ENCODE assay signal across 8 cellular contexts in the genomic region with DNA sequence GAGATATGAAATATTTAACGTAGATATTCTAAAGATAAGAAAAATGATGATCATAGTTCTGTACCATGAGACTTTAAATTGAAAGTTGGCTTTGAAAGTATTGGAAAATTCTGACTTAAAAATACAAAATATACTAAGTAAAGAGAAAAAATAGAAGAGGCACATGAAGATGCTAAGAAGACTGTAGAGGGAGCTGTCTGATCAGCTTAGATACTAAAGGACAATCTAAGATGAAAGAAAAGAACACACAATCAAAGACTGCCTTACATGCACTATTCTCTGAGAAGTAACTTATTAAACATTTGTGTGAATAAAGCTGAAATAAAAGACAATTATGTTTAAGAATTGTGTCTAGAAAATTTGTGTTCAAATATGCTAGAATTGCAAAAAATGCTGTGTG. TPM values are rescaled to one million over a fixed set of nuclear protein-coding genes. Genes with fewer than 3 reads are reported as not detected.
A peak's percentile ranks its signal among the peaks of the same experiment; 100 is the strongest.
DNase-seq lines count a peak whose midpoint lies in the region; ATAC-seq and TF ChIP-seq lines count a peak whose summit lies in the region.

No MANE protein-coding gene starts in this region.

- H3K36me3 Mint-ChIP-seq in nephron progenitor cell (ENCODE audit: low read depth): no peaks in the 10 kb centered on the region

- peak; percentile 77 for DNase-seq in G401 (ENCODE audit: low spot score)
- peak; percentile 20 to 25 for DNase-seq in NCI-H1930 (lab: John Stamatoyannopoulos, UW)
- peak; percentile 49 for DNase-seq in choroid plexus epithelial cell (ENCODE audit: low read depth)
- DNase-seq in nephron progenitor cell: no peak
- no peak for DNase-seq in activated naive CD4-positive, alpha-beta T cell (lab: John Stamatoyannopoulos, UW)
- DNase-seq in SIG-M5 (lab: John Stamatoyannopoulos, UW): no peak

- no peak overlapping the region for H3K4me3 ChIP-seq in choroid plexus epithelial cell (ENCODE audit: low read depth, low read length)

- H3K9me3 Mint-ChIP-seq in nephron progenitor cell: peaks cover 16% of the 10 kb centered on the region

- ATAC-seq in GM21447 (IDR thresholded peaks at IDR 0.05; ENCODE audit: unreplicated experiment) (no peak), HG02763 (IDR thresholded peaks at IDR 0.05; ENCODE audit: unreplicated experiment) (no peak)

- peaks cover 9% of the 10 kb centered on the region for H3K27me3 Mint-ChIP-seq in nephron progenitor cell (ENCODE audit: low read depth, poor library complexity)

- no peaks in the 10 kb centered on the region for H3K4me1 Mint-ChIP-seq in nephron progenitor cell

- no peak overlapping the region for H3K4me3 Mint-ChIP-seq in nephron progenitor cell

- TF ChIP-seq CTCF in choroid plexus epithelial cell (conservative IDR thresholded peaks at IDR 0.05; ENCODE audit: low read depth, low read length) (no peak), nephron progenitor cell (IDR thresholded peaks at IDR 0.05) (peak; percentile 44)

- no peak overlapping the region for H3K27ac Mint-ChIP-seq in nephron progenitor cell

- in situ Hi-C loops in G401 (cut with HindIII; ENCODE audit: low sequenced_read_pairs): no loop called here

RNA-seq across cellular contexts. Expression of gene RBMXL2, which starts 55.1 kb away (rescaled TPM):
- total RNA-seq in G401 (2014; rRNA removed; shearing (Covaris generic)): not detected in 2 replicates

Comparison
In these comparisons a context has a peak if more than half of its experiments do, and no peak if none do; other contexts are left out.
1. DNase-seq: peak in G401 (single experiment), NCI-H1930 (2 of 2) and choroid plexus epithelial cell (single experiment); none in nephron progenitor cell (single experiment), activated naive CD4-positive, alpha-beta T cell (0 of 4) and SIG-M5 (single experiment).